Comparison of ENCODE assay signal across 12 cellular contexts in the genomic region with DNA sequence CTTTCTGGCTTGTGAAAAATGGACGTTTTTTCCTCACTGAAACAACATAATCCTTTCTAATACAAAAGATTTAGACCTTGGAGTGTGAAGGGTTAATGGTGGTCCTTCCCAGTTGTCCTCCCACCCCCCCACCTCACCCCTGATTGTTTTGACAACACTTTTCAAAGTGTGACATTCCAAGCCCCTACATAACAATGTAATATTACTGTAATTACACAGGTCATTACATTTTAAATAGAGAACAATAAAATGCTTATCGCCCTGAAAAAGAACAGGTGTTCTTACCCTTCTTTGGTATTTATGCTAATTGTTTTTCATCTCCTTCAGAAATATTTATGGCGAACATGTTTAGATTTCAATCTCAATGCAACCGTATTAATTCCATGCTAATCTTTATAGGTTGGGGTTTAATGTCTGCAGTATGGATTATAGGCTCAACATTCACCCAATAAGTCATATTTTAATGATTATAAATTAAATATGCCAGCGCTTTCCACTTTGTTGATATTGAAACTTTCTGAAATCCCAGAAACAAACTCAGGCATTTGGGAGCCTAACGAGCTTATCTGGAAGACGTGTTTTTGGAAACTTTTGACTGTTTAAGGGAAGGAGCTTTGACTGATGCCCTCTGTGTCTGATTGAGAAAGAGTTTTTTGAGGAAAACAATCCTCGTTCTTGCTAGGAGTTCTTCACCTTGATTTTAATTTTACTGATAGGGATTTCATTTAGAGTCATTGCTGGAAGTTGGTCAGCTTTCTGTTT. TPM values are rescaled to one million over a fixed set of nuclear protein-coding genes. Genes with fewer than 3 reads are reported as not detected.
DNase-seq lines count a peak whose midpoint lies in the region; ATAC-seq and TF ChIP-seq lines count a peak whose summit lies in the region.
"Had no signal": no experiment of that assay in that cellular context is flagged by ENCODE, and none has a peak within 500 bp of the region (broad histone marks: within the 10 kb centered on the region; RNA-seq: fewer than 3 reads in every experiment).

No MANE protein-coding gene starts in this region.

- H3K27ac ChIP-seq in breast epithelium (peak overlapping the region; percentile 21 to 97), left lung (peak overlapping the region; percentile 11 to 59), spleen (peak overlapping the region in 6 of 8 donors; percentile 12 to 91 (median 86))

- H3K4me3 ChIP-seq in breast epithelium: peak overlapping the region; percentile 21 to 86 (median 79)
- peak overlapping the region; percentile 6 to 17 for H3K4me3 ChIP-seq in left lung
- H3K4me3 ChIP-seq in spleen: peak overlapping the region in 6 of 8 donors; percentile 11 to 88 (median 15)
- H3K4me3 ChIP-seq: GM12878 had no signal

- POLR2A ChIA-PET in activated CD4-positive, alpha-beta T cell treated with anti-CD3 and anti-CD28 coated beads, Interleukin-2, amount 10 ng/mL, durations not matched to agents 7 days and 5 days (lab: Charles Lee): no interaction called here

- no peaks in the 10 kb centered on the region for H3K9me3 Mint-ChIP-seq in HFFc6
- H3K9me3 Mint-ChIP-seq in activated CD4-positive, alpha-beta T cell treated with anti-CD3 and anti-CD28 coated beads, Interleukin-2, amount 10 ng/mL, durations not matched to agents 7 days and 5 days: no peaks in the 10 kb centered on the region
- H3K9me3 Mint-ChIP-seq: T-helper 1 cell treated with Interleukin-12 subunit alpha and Interleukin-12 subunit beta and Interleukin-4 antibody, amounts not matched to agents 30 μg/mL and 1 μg/mL, for 36 hours had no signal

- no peaks in the 10 kb centered on the region for H3K36me3 ChIP-seq in breast epithelium
- H3K36me3 ChIP-seq in left lung: no peaks in the 10 kb centered on the region
- H3K36me3 ChIP-seq in spleen: no peaks in the 10 kb centered on the region

- H3K4me3 Mint-ChIP-seq in HFFc6: peak overlapping the region; percentile 96
- no peak overlapping the region for H3K4me3 Mint-ChIP-seq in activated CD4-positive, alpha-beta T cell treated with anti-CD3 and anti-CD28 coated beads, Interleukin-2, amount 10 ng/mL, durations not matched to agents 7 days and 5 days
- H3K4me3 Mint-ChIP-seq: T-helper 1 cell treated with Interleukin-12 subunit alpha and Interleukin-12 subunit beta and Interleukin-4 antibody, amounts not matched to agents 30 μg/mL and 1 μg/mL, for 36 hours had no signal

- TF ChIP-seq CTCF in HFFc6 (IDR thresholded peaks at IDR 0.05) (no peak), breast epithelium (IDR thresholded peaks at IDR 0.05) (no peak), left lung (IDR thresholded peaks at IDR 0.05) (no peak), spleen (IDR thresholded peaks at IDR 0.05 in 8 of 11, conservative IDR thresholded peaks at IDR 0.05 in 3 of 11) (no peak)

- H3K9me3 ChIP-seq in breast epithelium (no peaks in the 10 kb centered on the region), left lung (no peaks in the 10 kb centered on the region), spleen (no peaks in the 10 kb centered on the region)

- no peak for TF ChIP-seq POLR2A in breast epithelium (IDR thresholded peaks at IDR 0.05)
- no peak for TF ChIP-seq POLR2A in spleen (IDR thresholded peaks at IDR 0.05)

- peaks cover 2% of the 10 kb centered on the region for H3K27me3 Mint-ChIP-seq in HFFc6 (ENCODE audit: insufficient read depth)
- peaks cover 85% of the 10 kb centered on the region for H3K27me3 Mint-ChIP-seq in activated CD4-positive, alpha-beta T cell treated with anti-CD3 and anti-CD28 coated beads, Interleukin-2, amount 10 ng/mL, durations not matched to agents 7 days and 5 days

- intact Hi-C loops in breast epithelium (cut with DNase I; ENCODE audit: low total_unique reads): loop anchor here (5.0 kb wide), 1 partner anchor 437 kb away; no protein-coding TSS in a partner anchor
- intact Hi-C loops in left lung (cut with DNase I): loop anchor here in 1 of 2 donors (10.0 kb wide), 2 partner anchors 90 to 170 kb away; no protein-coding TSS in a partner anchor
- intact Hi-C loops in spleen (cut with DNase I; ENCODE audit: low total_unique reads): no loop called here

- ATAC-seq in left lung: no peak
- ATAC-seq: GM12878 had no signal

- 46 to 64% (median 59%) methylated on average over 8 of the region's 8 CpGs for WGBS in spleen, 5 donors

- H3K4me1 Mint-ChIP-seq in HFFc6 (ENCODE audit: low read depth): peaks cover 69% of the 10 kb centered on the region
- H3K4me1 Mint-ChIP-seq in activated CD4-positive, alpha-beta T cell treated with anti-CD3 and anti-CD28 coated beads, Interleukin-2, amount 10 ng/mL, durations not matched to agents 7 days and 5 days: peaks cover 12% of the 10 kb centered on the region

- peak overlapping the region; percentile 89 for H3K27ac Mint-ChIP-seq in HFFc6
- H3K27ac Mint-ChIP-seq in activated CD4-positive, alpha-beta T cell treated with anti-CD3 and anti-CD28 coated beads, Interleukin-2, amount 10 ng/mL, durations not matched to agents 7 days and 5 days: no peak overlapping the region
- H3K27ac Mint-ChIP-seq: T-helper 1 cell treated with Interleukin-12 subunit alpha and Interleukin-12 subunit beta and Interleukin-4 antibody, amounts not matched to agents 30 μg/mL and 1 μg/mL, for 36 hours had no signal

- H3K27me3 ChIP-seq in breast epithelium: no peaks in the 10 kb centered on the region
- H3K27me3 ChIP-seq in left lung: peaks cover 0 to 9% of the 10 kb centered on the region in 2 donors
- H3K27me3 ChIP-seq in spleen (replicated peaks in 1 of 7): peaks cover 0 to 56% (median 15%) of the 10 kb centered on the region in 7 donors

- DNase-seq in HFFc6: no peak
- no peak for DNase-seq in breast epithelium (ENCODE audit: low spot score in 2 of 2)
- no peak for DNase-seq in left lung
- DNase-seq in spleen: no peak
- DNase-seq in stimulated activated CD4-positive, alpha-beta T cell treated with anti-CD3 and anti-CD28 coated beads, Interleukin-4, amount 100 ng/mL, for 24 hours: no peak
- DNase-seq in NCI-H2081 treated with DMSO at 0.1 percent for 48 hours (lab: John Stamatoyannopoulos, UW): no peak
- DNase-seq in NCI-H524 (lab: John Stamatoyannopoulos, UW): no peak
- DNase-seq in activated CD4-positive, alpha-beta T cell treated with anti-CD3 and anti-CD28 coated beads, Interleukin-2, amount 10 ng/mL, durations not matched to agents 7 days and 5 days: no peak
- DNase-seq: activated effector memory CD4-positive, alpha-beta T cell treated with Interleukin-2 at 50 U/mL for 16 hours; NCI-H1092 treated with DMSO at 0.1 percent for 48 hours had no signal

- H3K4me1 ChIP-seq in breast epithelium (peaks cover 0 to 12% of the 10 kb centered on the region in 2 donors), left lung (peaks cover 11 to 55% of the 10 kb centered on the region in 2 donors), spleen (peaks cover 6 to 91% (median 45%) of the 10 kb centered on the region in 6 donors)

- H3K36me3 Mint-ChIP-seq in HFFc6 (ENCODE audit: low read depth): peaks cover 18% of the 10 kb centered on the region
- peaks cover 1% of the 10 kb centered on the region for H3K36me3 Mint-ChIP-seq in activated CD4-positive, alpha-beta T cell treated with anti-CD3 and anti-CD28 coated beads, Interleukin-2, amount 10 ng/mL, durations not matched to agents 7 days and 5 days (ENCODE audit: low read depth)

- CTCF ChIA-PET in activated CD4-positive, alpha-beta T cell treated with anti-CD3 and anti-CD28 coated beads, Interleukin-2, amount 10 ng/mL, durations not matched to agents 7 days and 5 days (lab: Charles Lee): no interaction called here

RNA-seq across cellular contexts. Expression of gene TCF7L2, which starts 5.1 kb away (rescaled TPM):
- total RNA-seq in HFFc6 (2021; fragmentation: NEBNext Ultra II Directional; extraction: Animal tissue kit (Norgen Biotek cat#: 25700)): 10 to 100 TPM; 14.6 to 18.1 (median 16.2) TPM
- 10 to 100 TPM; 33.1 to 44.2 (median 34.1) TPM for total RNA-seq in breast epithelium
- total RNA-seq in left lung: 10 to 100 TPM; 25.1 to 27.7 TPM
- 10 to 100 TPM; 19.5 to 85.6 (median 40.1) TPM for total RNA-seq in spleen
- polyA plus RNA-seq in spleen: 10 to 100 TPM in 1 of 3 donors, 1 to 10 TPM in 2; 4.6 to 11.4 (median 6.0) TPM
- under 1 TPM; 0.60 to 0.81 TPM for total RNA-seq in activated CD4-positive, alpha-beta T cell treated with anti-CD3 and anti-CD28 coated beads, Interleukin-2, amount 10 ng/mL, durations not matched to agents 7 days and 5 days

Comparison
In these comparisons a context has a peak if more than half of its experiments do, and no peak if none do; other contexts are left out.
1. H3K27ac ChIP-seq: peak in every context shown above with its lines; median percentile 86 in spleen; 59 in breast epithelium; 35 in left lung.
2. H3K4me3 ChIP-seq: peak in every context shown above with its lines; median percentile 79 in breast epithelium; 15 in spleen; 12 in left lung.
3. RNA of gene TCF7L2, which starts 5.1 kb away (total RNA-seq): 19.5 to 85.6 TPM in spleen, 33.1 to 44.2 TPM in breast epithelium, 25.1 to 27.7 TPM in left lung and 14.6 to 18.1 TPM in HFFc6; 0.60 to 0.81 TPM in activated CD4-positive, alpha-beta T cell treated with anti-CD3 and anti-CD28 coated beads, Interleukin-2, amount 10 ng/mL, durations not matched to agents 7 days and 5 days; every median in the first group is over 4 times any median in the second.